Comparison of ENCODE assay signal across 8 cellular contexts in genomic region chr12:26939953-26940352, GRCh38. TPM values are rescaled to one million over a fixed set of nuclear protein-coding genes. Genes with fewer than 3 reads are reported as not detected.
A peak's percentile ranks its signal among the peaks of the same experiment; 100 is the strongest.
DNase-seq lines count a peak whose midpoint lies in the region; ATAC-seq and TF ChIP-seq lines count a peak whose summit lies in the region.

No MANE protein-coding gene starts in this region.

- no peak overlapping the region for H3K9ac ChIP-seq in HUES6 (ENCODE audit: low read length)

- H3K27ac Mint-ChIP-seq in activated naive CD8-positive, alpha-beta T cell treated with anti-CD3 and anti-CD28 coated beads, Interleukin-2, amount 50 U/mL, for 24 hours = peak overlapping the region; percentile 98

- no peaks in the 10 kb centered on the region for H3K9me3 Mint-ChIP-seq in activated naive CD8-positive, alpha-beta T cell treated with anti-CD3 and anti-CD28 coated beads, Interleukin-2, amount 50 U/mL, for 24 hours

- POLR2A ChIA-PET in AG04450 (lab: Yijun Ruan, JAX) = interaction anchor here (0.7 kb wide), 1 partner anchor 701 kb away, joined by 3 read pairs; no protein-coding TSS in a partner anchor

- H3K4me1 ChIP-seq in HUES6 (ENCODE audit: control insufficient read depth, insufficient read depth, low read length) (peaks cover 4% of the 10 kb centered on the region; the same call in 1 of the 2 replicates), muscle layer of duodenum (ENCODE audit: control insufficient read depth in 1 of 2, insufficient read depth in 2 of 2, low read length in 2 of 2) (peaks cover 10 to 49% of the 10 kb centered on the region in 2 donors)

- CTCF ChIA-PET in AG04450 (lab: Charles Lee) = no interaction called here

- H3K36me3 Mint-ChIP-seq in activated naive CD8-positive, alpha-beta T cell treated with anti-CD3 and anti-CD28 coated beads, Interleukin-2, amount 50 U/mL, for 24 hours (ENCODE audit: low read depth) = peaks cover 6% of the 10 kb centered on the region

- H3K4me3 ChIP-seq in AG04450 (ENCODE audit: low read depth, low read length) (peak overlapping the region; percentile 94), HUES6 (ENCODE audit: low read depth, low read length) (peak overlapping the region; percentile 92; the same call in 1 of the 2 replicates), muscle layer of duodenum (ENCODE audit: low read depth in 1 of 2, low read length in 2 of 2) (peak overlapping the region; percentile 79 to 99)

- H3K27me3 ChIP-seq in AG04450 (ENCODE audit: control insufficient read depth, insufficient read depth, low read length) = no peaks in the 10 kb centered on the region
- H3K27me3 ChIP-seq in HUES6 (ENCODE audit: control insufficient read depth, insufficient read depth, low read length) = no peaks in the 10 kb centered on the region
- no peaks in the 10 kb centered on the region for H3K27me3 ChIP-seq in muscle layer of duodenum (ENCODE audit: low read depth, low read length)

- ATAC-seq in activated naive CD8-positive, alpha-beta T cell treated with anti-CD3 and anti-CD28 coated beads, Interleukin-2, amount 50 U/mL, for 24 hours = no peak
- no peak for ATAC-seq in GM21786 (IDR thresholded peaks at IDR 0.05; ENCODE audit: unreplicated experiment)
- ATAC-seq in GM19395 (IDR thresholded peaks at IDR 0.05; ENCODE audit: unreplicated experiment) = no peak
- no peak for ATAC-seq in HG03565 (IDR thresholded peaks at IDR 0.05; ENCODE audit: unreplicated experiment)

- H3K4me3 Mint-ChIP-seq in activated naive CD8-positive, alpha-beta T cell treated with anti-CD3 and anti-CD28 coated beads, Interleukin-2, amount 50 U/mL, for 24 hours = peak overlapping the region; percentile 94

- H3K27me3 Mint-ChIP-seq in activated naive CD8-positive, alpha-beta T cell treated with anti-CD3 and anti-CD28 coated beads, Interleukin-2, amount 50 U/mL, for 24 hours = no peaks in the 10 kb centered on the region

- DNase-seq in AG04450 (ENCODE audit: low read depth, low spot score) (no peak), T-helper 9 cell (no peak)
- DNase-seq in activated naive CD8-positive, alpha-beta T cell treated with anti-CD3 and anti-CD28 coated beads, Interleukin-2, amount 50 U/mL, for 24 hours = no peak

- TF ChIP-seq CTCF in AG04450 (IDR thresholded peaks at IDR 0.05; ENCODE audit: low read depth, low read length) = no peak

- H3K9me3 ChIP-seq in AG04450 (ENCODE audit: control insufficient read depth, insufficient read depth, low read length) = no peaks in the 10 kb centered on the region; the same call in 1 of the 2 replicates
- H3K9me3 ChIP-seq in HUES6 (ENCODE audit: control insufficient read depth, insufficient read depth, low read depth, low read length) = no peaks in the 10 kb centered on the region
- no peaks in the 10 kb centered on the region for H3K9me3 ChIP-seq in muscle layer of duodenum (ENCODE audit: control insufficient read depth in 1 of 2, low read length in 2 of 2)

- H3K4me1 Mint-ChIP-seq in activated naive CD8-positive, alpha-beta T cell treated with anti-CD3 and anti-CD28 coated beads, Interleukin-2, amount 50 U/mL, for 24 hours = peaks cover 63% of the 10 kb centered on the region

- no peak overlapping the region for H3K27ac ChIP-seq in AG04450 (ENCODE audit: low read depth, low read length)
- no peak overlapping the region for H3K27ac ChIP-seq in HUES6 (ENCODE audit: low read depth, low read length)
- H3K27ac ChIP-seq in muscle layer of duodenum (ENCODE audit: low read length) = no peak overlapping the region

- peaks cover under 1% of the 10 kb centered on the region; the same call in 1 of the 2 replicates for H3K36me3 ChIP-seq in HUES6 (ENCODE audit: control insufficient read depth, insufficient read depth, low read length)
- H3K36me3 ChIP-seq in muscle layer of duodenum (ENCODE audit: control insufficient read depth in 1 of 2, insufficient read depth in 2 of 2, low read length in 2 of 2) = no peaks in the 10 kb centered on the region

RNA-seq across cellular contexts. Expression of gene FGFR1OP2, which starts 1.7 kb away (rescaled TPM):
- polyA plus RNA-seq in AG04450 (2011; rRNA removed) = 34.3 and 46.2 TPM in 2 replicates
- polyA minus RNA-seq in AG04450 (2011; rRNA and poly(A)+ RNA removed) = 15.9 and 27.8 TPM in 2 replicates

RNA-seq across cellular contexts. Expression of gene INTS13, which starts 2.2 kb away (rescaled TPM):
- 21.3 and 38.3 TPM in 2 replicates for polyA plus RNA-seq in AG04450 (2011; rRNA removed)
- 18.6 and 34.8 TPM in 2 replicates for polyA minus RNA-seq in AG04450 (2011; rRNA and poly(A)+ RNA removed)
